12 cellular contexts compared by ENCODE assay signal in the genomic region with DNA sequence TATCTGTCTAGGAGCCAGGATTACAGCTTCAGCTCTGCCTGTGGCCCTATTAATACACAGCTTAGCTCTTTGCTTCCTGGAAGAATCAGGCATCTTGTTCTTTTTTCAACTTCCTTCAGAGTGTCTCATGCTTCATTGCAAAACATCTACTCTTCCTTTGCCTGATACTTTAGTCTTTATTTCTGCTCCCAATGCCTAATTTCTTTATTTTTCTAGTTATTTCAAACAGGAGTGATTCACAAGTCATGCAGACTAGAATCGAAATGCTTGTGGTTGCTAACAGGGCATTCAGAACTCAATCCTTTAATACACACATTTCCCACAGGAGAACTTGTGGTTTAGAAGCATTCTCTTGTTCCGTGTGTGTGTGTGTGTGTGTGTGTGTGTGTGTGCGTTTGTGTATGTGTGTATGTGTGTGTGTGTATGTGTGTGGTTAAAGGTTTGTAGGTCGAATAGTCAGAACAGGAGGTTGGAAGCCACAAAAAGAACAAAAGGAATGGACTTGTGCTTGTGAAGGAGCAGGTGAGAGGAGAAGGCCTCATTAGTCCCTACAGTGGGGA. TPM values are rescaled to one million over a fixed set of nuclear protein-coding genes. Genes with fewer than 3 reads are reported as not detected.
DNase-seq lines count a peak whose midpoint lies in the region; FAIRE-seq and TF ChIP-seq lines count a peak whose summit lies in the region.
"Had no signal": no experiment of that assay in that cellular context is flagged by ENCODE, and none has a peak within 500 bp of the region (broad histone marks: within the 10 kb centered on the region; RNA-seq: fewer than 3 reads in every experiment).

No MANE protein-coding gene starts in this region.

- no peaks in the 10 kb centered on the region for H3K36me3 ChIP-seq in SJCRH30
- H3K36me3 ChIP-seq: gastrocnemius medialis, MG63 had no signal

- H3K27ac ChIP-seq in SJCRH30, result no peak overlapping the region
- H3K27ac ChIP-seq: gastrocnemius medialis had no signal

- peaks cover 3% of the 10 kb centered on the region for H3K4me1 Mint-ChIP-seq in mesothelial cell of epicardium

- no peak overlapping the region for H3K4me3 ChIP-seq in SJCRH30
- H3K4me3 ChIP-seq: gastrocnemius medialis, MG63 had no signal

- no peaks in the 10 kb centered on the region for H3K36me3 Mint-ChIP-seq in mesothelial cell of epicardium
- H3K36me3 Mint-ChIP-seq: natural killer cell treated with Interleukin-12 subunit alpha and Interleukin-12 subunit beta and Interleukin-15 and Interleukin-18, amount 100 ng/mL, for 72 hours had no signal

- peak; percentile 92 for FAIRE-seq in GM19239 (lab: Jason Lieb, UNC)

- H3K4me3 Mint-ChIP-seq in mesothelial cell of epicardium, result no peak overlapping the region
- H3K4me3 Mint-ChIP-seq: activated T-cell treated with anti-CD3 and anti-CD28 coated beads, Interleukin-2, amount 50 U/mL, for 4 hours; natural killer cell treated with Interleukin-12 subunit alpha and Interleukin-12 subunit beta and Interleukin-15 and Interleukin-18, amount 100 ng/mL, for 72 hours had no signal

- peaks cover 84% of the 10 kb centered on the region for H3K27me3 Mint-ChIP-seq in mesothelial cell of epicardium (ENCODE audit: low read depth)

- H3K9me3 Mint-ChIP-seq in mesothelial cell of epicardium, result no peaks in the 10 kb centered on the region
- H3K9me3 Mint-ChIP-seq: activated T-cell treated with anti-CD3 and anti-CD28 coated beads, Interleukin-2, amount 50 U/mL, for 4 hours; natural killer cell treated with Interleukin-12 subunit alpha and Interleukin-12 subunit beta and Interleukin-15 and Interleukin-18, amount 100 ng/mL, for 72 hours had no signal

- no peak for TF ChIP-seq CTCF in mesothelial cell of epicardium (IDR thresholded peaks at IDR 0.05; ENCODE audit: unreplicated experiment)

- DNase-seq in AG20443 (ENCODE audit: low spot score), result peak; percentile 74
- DNase-seq in GM19239 (ENCODE audit: insufficient read length, low spot score), result no peak
- peak; percentile 6 to 45 for DNase-seq in SJCRH30
- peak; percentile 98 for DNase-seq in iris pigment epithelial cell (ENCODE audit: low read depth)
- DNase-seq in G401 (ENCODE audit: low spot score), result no peak
- DNase-seq in SK-N-DZ (ENCODE audit: low spot score), result no peak
- DNase-seq in mesothelial cell of epicardium (ENCODE audit: low spot score in 2 of 2, unreplicated experiment in 2 of 2), result no peak
- DNase-seq in NCI-H748 (lab: John Stamatoyannopoulos, UW; ENCODE audit: unreplicated experiment), result no peak
- DNase-seq: activated T-cell treated with anti-CD3 and anti-CD28 coated beads, Interleukin-2, amount 50 U/mL, for 4 hours; gastrocnemius medialis; MG63 had no signal

- H3K27me3 ChIP-seq in SJCRH30, result no peaks in the 10 kb centered on the region
- H3K27me3 ChIP-seq: MG63 had no signal

- no peak overlapping the region for H3K27ac Mint-ChIP-seq in mesothelial cell of epicardium
- H3K27ac Mint-ChIP-seq: natural killer cell treated with Interleukin-12 subunit alpha and Interleukin-12 subunit beta and Interleukin-15 and Interleukin-18, amount 100 ng/mL, for 72 hours had no signal

- in situ Hi-C loops in G401 (cut with HindIII; ENCODE audit: low sequenced_read_pairs), result no loop called here

- no peaks in the 10 kb centered on the region for H3K9me3 ChIP-seq in SJCRH30 (replicated peaks)
- H3K9me3 ChIP-seq: gastrocnemius medialis, MG63 had no signal

- peaks cover 13% of the 10 kb centered on the region for H3K4me1 ChIP-seq in SJCRH30
- H3K4me1 ChIP-seq: gastrocnemius medialis had no signal

RNA-seq across cellular contexts. Expression of a gene that starts 28.3 kb away (rescaled TPM):
- total RNA-seq in SJCRH30 (2014; rRNA removed; shearing (Covaris generic)), result 7.4 and 11.0 TPM in 2 replicates
- total RNA-seq in G401 (2014; rRNA removed; shearing (Covaris generic)), result 2.5 and 15.1 TPM in 2 replicates
- 10.8 and 11.4 TPM in 2 replicates for polyA plus RNA-seq in SK-N-DZ (2014; cell fraction: cytosol; rRNA removed)
- polyA plus RNA-seq in SK-N-DZ (2014; cell fraction: nucleus; rRNA removed), result 12.1 and 15.7 TPM in 2 replicates
- 18.9 to 22.5 TPM (median 21.1 TPM) in 3 replicates for total RNA-seq in mesothelial cell of epicardium

RNA-seq across cellular contexts. Expression of a gene that starts 46.1 kb away (rescaled TPM):
- 18.3 and 19.0 TPM in 2 replicates for total RNA-seq in SJCRH30 (2014; rRNA removed; shearing (Covaris generic))
- 8.5 and 10.7 TPM in 2 replicates for total RNA-seq in G401 (2014; rRNA removed; shearing (Covaris generic))
- polyA plus RNA-seq in SK-N-DZ (2014; cell fraction: cytosol; rRNA removed), result 10.3 and 23.6 TPM in 2 replicates
- polyA plus RNA-seq in SK-N-DZ (2014; cell fraction: nucleus; rRNA removed), result 63.1 and 93.1 TPM in 2 replicates
- 46.5 to 47.5 TPM (median 46.9 TPM) in 3 replicates for total RNA-seq in mesothelial cell of epicardium

Comparison
In these comparisons a context has a peak if more than half of its experiments do, and no peak if none do; other contexts are left out.
1. DNase-seq: peak in AG20443 (single experiment), SJCRH30 (2 of 2) and iris pigment epithelial cell (single experiment); none in GM19239 (single experiment), G401 (single experiment), SK-N-DZ (single experiment), mesothelial cell of epicardium (0 of 2) and NCI-H748 (single experiment).